In the genomic region with DNA sequence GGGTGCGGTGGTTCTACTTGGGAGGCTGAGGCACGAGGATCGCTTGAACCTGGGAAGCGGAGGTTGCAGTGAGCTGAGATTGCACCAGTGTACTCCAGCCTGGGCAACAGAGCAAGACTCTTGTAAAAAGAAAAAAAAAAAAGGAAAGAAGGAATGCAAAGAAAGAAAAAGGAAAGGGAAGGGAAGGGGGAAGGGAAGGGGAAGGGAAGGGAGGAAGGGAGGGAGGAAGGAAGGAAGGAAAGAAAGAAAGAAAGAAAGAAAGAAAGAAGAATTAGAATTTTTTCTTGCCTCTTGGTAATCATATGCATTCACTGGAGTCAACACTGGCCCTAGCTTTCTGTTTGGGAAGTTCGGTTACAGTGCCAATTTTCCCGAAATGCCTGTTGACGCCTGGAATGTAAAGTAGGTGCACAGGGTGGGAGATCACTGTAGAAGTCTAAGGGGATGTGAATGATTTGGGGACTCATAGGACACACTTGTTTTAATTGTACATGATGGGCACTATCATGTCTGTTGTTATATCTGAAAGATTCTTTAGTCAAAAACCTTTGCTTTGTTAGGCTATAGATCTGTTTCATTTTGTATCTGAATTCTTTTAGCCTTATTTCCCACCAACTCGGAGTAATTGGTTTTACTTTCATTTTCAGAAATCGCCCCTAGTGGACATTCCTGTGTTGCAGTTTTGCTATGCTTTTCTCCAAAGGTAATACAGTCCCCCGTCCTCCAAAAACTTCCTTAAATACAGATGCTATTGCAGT, we compare ENCODE assay signal across 8 cellular contexts. TPM values are rescaled to one million over a fixed set of nuclear protein-coding genes. Genes with fewer than 3 reads are reported as not detected.
DNase-seq lines count a peak whose midpoint lies in the region; ATAC-seq and TF ChIP-seq lines count a peak whose summit lies in the region.

No MANE protein-coding gene starts in this region.

- intact Hi-C loops in Calu3 (cut with micrococcal nuclease; ENCODE audit: unreplicated experiment) = loop anchor here (5.0 kb wide), 1 partner anchor 72 kb away; no protein-coding TSS in a partner anchor
- intact Hi-C loops in activated CD4-positive, alpha-beta memory T cell treated with anti-CD3 and anti-CD28 coated beads for 36 hours (cut with micrococcal nuclease) = loop anchor here (1.0 kb wide), 1 partner anchor 61 kb away; no protein-coding TSS in a partner anchor

- H3K9me3 Mint-ChIP-seq in Calu3 (ENCODE audit: low read depth, unreplicated experiment) = no peaks in the 10 kb centered on the region
- no peaks in the 10 kb centered on the region for H3K9me3 Mint-ChIP-seq in activated CD4-positive, alpha-beta memory T cell treated with anti-CD3 and anti-CD28 coated beads for 36 hours

- WGBS in tibial nerve, 2 donors = 39 to 40% methylated on average over 10 of the region's 10 CpGs

- CTCF ChIA-PET in Calu3 (lab: Charles Lee) = interaction anchor here (0.7 to 1.2 kb wide), 2 partner anchors 14 to 63 kb away, joined by 3 read pairs; no protein-coding TSS in a partner anchor
- CTCF ChIA-PET in activated CD4-positive, alpha-beta memory T cell treated with anti-CD3 and anti-CD28 coated beads for 36 hours (lab: Charles Lee) = interaction anchor here (0.6 to 1.3 kb wide), 5 partner anchors 13 to 109 kb away, joined by 3 to 6 read pairs (median 3); no protein-coding TSS in a partner anchor

- no peaks in the 10 kb centered on the region for H3K9me3 ChIP-seq in tibial nerve

- TF ChIP-seq CTCF in Calu3 (IDR thresholded peaks at IDR 0.05; ENCODE audit: unreplicated experiment) = peak; percentile 41
- peak; percentile 71 to 86 (median 74) for TF ChIP-seq CTCF in tibial nerve (IDR thresholded peaks at IDR 0.05)

- no peaks in the 10 kb centered on the region for H3K36me3 Mint-ChIP-seq in Calu3 (ENCODE audit: insufficient read depth, unreplicated experiment)
- H3K36me3 Mint-ChIP-seq in activated CD4-positive, alpha-beta memory T cell treated with anti-CD3 and anti-CD28 coated beads for 36 hours = peaks cover 10% of the 10 kb centered on the region

- ATAC-seq in HG03439 (IDR thresholded peaks at IDR 0.05; ENCODE audit: unreplicated experiment) = no peak

- no peak overlapping the region for H3K27ac Mint-ChIP-seq in Calu3 (ENCODE audit: unreplicated experiment)
- peak overlapping the region; percentile 63 for H3K27ac Mint-ChIP-seq in activated CD4-positive, alpha-beta memory T cell treated with anti-CD3 and anti-CD28 coated beads for 36 hours

- TF ChIP-seq POLR2A in erythroblast (IDR thresholded peaks at IDR 0.05; ENCODE audit: low read length) (no peak), tibial nerve (IDR thresholded peaks at IDR 0.05) (no peak)

- DNase-seq in Calu3 (peak; percentile 48), H7 (peak; percentile 72), NCI-H526 (lab: John Stamatoyannopoulos, UW) (peak; percentile 41 to 62), erythroblast (lab: John Stamatoyannopoulos, UW) (peak; percentile 71 to 81), myocyte (ENCODE audit: low read depth) (peak; percentile 78), tibial nerve (ENCODE audit: low spot score in 2 of 2) (peak in 1 of 2 donors; percentile 78)
- peak; percentile 34 for DNase-seq in activated CD4-positive, alpha-beta memory T cell treated with anti-CD3 and anti-CD28 coated beads for 36 hours

- H3K4me1 ChIP-seq in tibial nerve = peaks cover 0 to 10% (median 0%) of the 10 kb centered on the region in 4 donors

- H3K27ac ChIP-seq in tibial nerve = peak overlapping the region; percentile 68 to 87 (median 77)

- POLR2A ChIA-PET in activated CD4-positive, alpha-beta memory T cell treated with anti-CD3 and anti-CD28 coated beads for 36 hours (lab: Charles Lee) = interaction anchor here (2.1 kb wide), 1 partner anchor 60 kb away, joined by 4 read pairs; a partner anchor contains a TSS

- no peaks in the 10 kb centered on the region for H3K27me3 ChIP-seq in H7 (ENCODE audit: control insufficient read depth, insufficient read depth, low read length)
- no peaks in the 10 kb centered on the region for H3K27me3 ChIP-seq in tibial nerve

- H3K36me3 ChIP-seq in H7 (replicated peaks; ENCODE audit: control insufficient read depth, insufficient read depth, low read length) = no peaks in the 10 kb centered on the region
- H3K36me3 ChIP-seq in tibial nerve = peaks cover 0 to 50% (median 0%) of the 10 kb centered on the region in 3 donors

- H3K4me3 ChIP-seq in H7 (ENCODE audit: insufficient read depth, low read depth, low read length) (no peak overlapping the region), tibial nerve (peak overlapping the region; percentile 37 to 59 (median 48))

- H3K4me1 Mint-ChIP-seq in Calu3 (ENCODE audit: low read depth, unreplicated experiment) = no peaks in the 10 kb centered on the region
- peaks cover 17% of the 10 kb centered on the region for H3K4me1 Mint-ChIP-seq in activated CD4-positive, alpha-beta memory T cell treated with anti-CD3 and anti-CD28 coated beads for 36 hours (ENCODE audit: low read depth)

- peak overlapping the region; percentile 54 for H3K4me3 Mint-ChIP-seq in Calu3 (ENCODE audit: low read depth, unreplicated experiment)
- peak overlapping the region; percentile 52 for H3K4me3 Mint-ChIP-seq in activated CD4-positive, alpha-beta memory T cell treated with anti-CD3 and anti-CD28 coated beads for 36 hours

- H3K27me3 Mint-ChIP-seq in Calu3 (ENCODE audit: unreplicated experiment) = no peaks in the 10 kb centered on the region
- H3K27me3 Mint-ChIP-seq in activated CD4-positive, alpha-beta memory T cell treated with anti-CD3 and anti-CD28 coated beads for 36 hours = no peaks in the 10 kb centered on the region

- no TSS peak for BruUV-seq in Calu3 (replicated peaks; lab: Mats Ljungman, UMichigan)

- TF ChIP-seq EP300 in tibial nerve (IDR thresholded peaks at IDR 0.05) = peak; percentile 21

RNA-seq across cellular contexts. Expression of a gene that starts 59.8 kb away (rescaled TPM):
- total RNA-seq in Calu3 (2022) (18.2 and 20.2 TPM in 2 replicates), myocyte (31.5 and 37.0 TPM in 2 replicates), tibial nerve (10 to 100 TPM; 39.3 to 64.3 (median 40.5) TPM)
- total RNA-seq in H7 (2014; rRNA removed; shearing (Covaris generic)) = 15.3 and 24.9 TPM in 2 replicates
- total RNA-seq in activated CD4-positive, alpha-beta memory T cell treated with anti-CD3 and anti-CD28 coated beads for 36 hours = 10 to 100 TPM; 27.7 to 30.0 TPM
- 7.7 TPM for polyA plus RNA-seq in myocyte (2012)
